Comparison of ENCODE assay signal across 19 cellular contexts in the genomic region with DNA sequence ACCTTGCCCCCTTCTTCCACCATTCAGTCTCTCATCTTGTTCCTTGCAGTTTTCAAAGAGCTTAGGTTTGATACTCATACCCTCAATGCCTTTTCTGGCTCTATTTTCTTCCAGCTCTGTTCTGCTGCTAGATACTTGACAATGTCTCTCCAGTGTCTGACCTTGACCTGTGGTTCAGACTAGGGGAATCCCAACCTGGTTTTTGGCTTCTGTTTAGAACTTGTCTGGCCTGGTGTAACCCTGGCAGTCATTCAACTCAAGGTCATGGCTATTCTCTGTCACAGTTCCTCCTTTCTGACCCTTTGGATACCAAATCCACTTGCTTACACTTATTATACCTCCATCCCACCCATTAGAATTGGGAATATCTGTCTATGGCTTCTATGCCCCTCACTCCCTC.
"Had no signal": no experiment of that assay in that cellular context is flagged by ENCODE, and none has a peak within 500 bp of the region (broad histone marks: within the 10 kb centered on the region; RNA-seq: fewer than 3 reads in every experiment).

No MANE protein-coding gene starts in this region.

- DNase-seq: effector memory CD4-positive, alpha-beta T cell; gastrocnemius medialis; heart right ventricle; hypothalamus; kidney glomerular epithelial cell; naive thymus-derived CD4-positive, alpha-beta T cell; nephron progenitor cell; psoas muscle; retina; spleen; stimulated activated CD4-positive, alpha-beta T cell treated with anti-CD3 and anti-CD28 coated beads, Interleukin-15, amount 100 ng/mL, for 24 hours; stimulated activated CD4-positive, alpha-beta T cell treated with anti-CD3 and anti-CD28 coated beads, Interleukin-1b, Interleukin-23, amount 100 ng/mL, for 48 hours; stimulated activated CD4-positive, alpha-beta T cell treated with anti-CD3 and anti-CD28 coated beads, Interleukin-4, amount 100 ng/mL, for 24 hours; tibial artery; upper lobe of left lung; uterus had no signal

- H3K27ac Mint-ChIP-seq: naive thymus-derived CD4-positive, alpha-beta T cell; nephron progenitor cell; stimulated activated memory B cell treated with anti-CD40 and anti-IgM and Interleukin-4, amounts not matched to agents 10 μg/mL and 1 μg/mL and 100 μg/mL, for 72 hours; stimulated activated naive CD8-positive, alpha-beta T cell treated with anti-CD3 and anti-CD28 coated beads, Interleukin-15, Interleukin-2, amounts not matched to agents 100 ng/mL and 50 ng/mL, for 24 hours had no signal

- H3K36me3 Mint-ChIP-seq: naive thymus-derived CD4-positive, alpha-beta T cell; stimulated activated memory B cell treated with anti-CD40 and anti-IgM and Interleukin-4, amounts not matched to agents 10 μg/mL and 1 μg/mL and 100 μg/mL, for 72 hours had no signal

- H3K9me3 Mint-ChIP-seq: naive thymus-derived CD4-positive, alpha-beta T cell; nephron progenitor cell; stimulated activated memory B cell treated with anti-CD40 and anti-IgM and Interleukin-4, amounts not matched to agents 10 μg/mL and 1 μg/mL and 100 μg/mL, for 72 hours; stimulated activated naive CD8-positive, alpha-beta T cell treated with anti-CD3 and anti-CD28 coated beads, Interleukin-15, Interleukin-2, amounts not matched to agents 100 ng/mL and 50 ng/mL, for 24 hours had no signal

- ATAC-seq: gastrocnemius medialis; heart right ventricle; naive thymus-derived CD4-positive, alpha-beta T cell; psoas muscle; sciatic nerve; stimulated activated memory B cell treated with anti-CD40 and anti-IgM and Interleukin-4, amounts not matched to agents 10 μg/mL and 1 μg/mL and 100 μg/mL, for 72 hours had no signal
